1 cellular context compared by ENCODE assay signal in the genomic region with DNA sequence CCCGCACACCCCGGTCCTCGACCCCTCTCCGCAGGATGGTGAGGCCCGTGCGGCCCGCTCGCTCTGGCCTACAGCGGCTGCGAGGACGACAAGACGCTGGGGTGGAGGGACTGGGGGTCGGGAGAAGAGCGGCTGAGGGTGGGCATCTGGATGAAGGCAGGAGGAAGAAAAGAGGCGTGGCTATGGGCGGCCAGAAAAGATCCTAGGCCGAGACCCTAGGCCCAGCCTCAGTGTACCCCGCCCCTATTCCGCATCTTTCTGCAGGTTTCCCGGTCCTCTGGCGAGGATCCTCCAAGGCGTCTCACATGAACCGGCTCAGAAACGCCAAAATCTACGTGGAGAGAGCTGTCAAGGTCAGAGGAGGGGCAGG.
TF ChIP-seq lines count a peak whose summit lies in the region.

No MANE protein-coding gene starts in this region.

TF ChIP-seq in SK-N-SH, 30 proteins besides CTCF, POLR2A, EP300 and RAD21 (continued from another document):
- TF ChIP-seq, protein P1, sequence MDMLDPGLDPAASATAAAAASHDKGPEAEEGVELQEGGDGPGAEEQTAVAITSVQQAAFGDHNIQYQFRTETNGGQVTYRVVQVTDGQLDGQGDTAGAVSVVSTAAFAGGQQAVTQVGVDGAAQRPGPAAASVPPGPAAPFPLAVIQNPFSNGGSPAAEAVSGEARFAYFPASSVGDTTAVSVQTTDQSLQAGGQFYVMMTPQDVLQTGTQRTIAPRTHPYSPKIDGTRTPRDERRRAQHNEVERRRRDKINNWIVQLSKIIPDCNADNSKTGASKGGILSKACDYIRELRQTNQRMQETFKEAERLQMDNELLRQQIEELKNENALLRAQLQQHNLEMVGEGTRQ (IDR thresholded peaks at IDR 0.05; ENCODE audit: borderline replicate concordance, low read depth, low read length) = no peak
- TF ChIP-seq MEF2A (IDR thresholded peaks at IDR 0.05; ENCODE audit: borderline replicate concordance, low read depth) (no peak), FOXJ3 (CRISPR knock-in tag; IDR thresholded peaks at IDR 0.05) (no peak), RXRA (IDR thresholded peaks at IDR 0.05; ENCODE audit: borderline replicate concordance, low read depth) (no peak), TEAD4 (IDR thresholded peaks at IDR 0.05; ENCODE audit: borderline replicate concordance, insufficient read depth) (no peak)
- TF ChIP-seq, protein P2, sequence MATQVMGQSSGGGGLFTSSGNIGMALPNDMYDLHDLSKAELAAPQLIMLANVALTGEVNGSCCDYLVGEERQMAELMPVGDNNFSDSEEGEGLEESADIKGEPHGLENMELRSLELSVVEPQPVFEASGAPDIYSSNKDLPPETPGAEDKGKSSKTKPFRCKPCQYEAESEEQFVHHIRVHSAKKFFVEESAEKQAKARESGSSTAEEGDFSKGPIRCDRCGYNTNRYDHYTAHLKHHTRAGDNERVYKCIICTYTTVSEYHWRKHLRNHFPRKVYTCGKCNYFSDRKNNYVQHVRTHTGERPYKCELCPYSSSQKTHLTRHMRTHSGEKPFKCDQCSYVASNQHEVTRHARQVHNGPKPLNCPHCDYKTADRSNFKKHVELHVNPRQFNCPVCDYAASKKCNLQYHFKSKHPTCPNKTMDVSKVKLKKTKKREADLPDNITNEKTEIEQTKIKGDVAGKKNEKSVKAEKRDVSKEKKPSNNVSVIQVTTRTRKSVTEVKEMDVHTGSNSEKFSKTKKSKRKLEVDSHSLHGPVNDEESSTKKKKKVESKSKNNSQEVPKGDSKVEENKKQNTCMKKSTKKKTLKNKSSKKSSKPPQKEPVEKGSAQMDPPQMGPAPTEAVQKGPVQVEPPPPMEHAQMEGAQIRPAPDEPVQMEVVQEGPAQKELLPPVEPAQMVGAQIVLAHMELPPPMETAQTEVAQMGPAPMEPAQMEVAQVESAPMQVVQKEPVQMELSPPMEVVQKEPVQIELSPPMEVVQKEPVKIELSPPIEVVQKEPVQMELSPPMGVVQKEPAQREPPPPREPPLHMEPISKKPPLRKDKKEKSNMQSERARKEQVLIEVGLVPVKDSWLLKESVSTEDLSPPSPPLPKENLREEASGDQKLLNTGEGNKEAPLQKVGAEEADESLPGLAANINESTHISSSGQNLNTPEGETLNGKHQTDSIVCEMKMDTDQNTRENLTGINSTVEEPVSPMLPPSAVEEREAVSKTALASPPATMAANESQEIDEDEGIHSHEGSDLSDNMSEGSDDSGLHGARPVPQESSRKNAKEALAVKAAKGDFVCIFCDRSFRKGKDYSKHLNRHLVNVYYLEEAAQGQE (IDR thresholded peaks at IDR 0.05; ENCODE audit: low read depth, low read length) = no peak
TF ChIP-seq in SK-N-SH: peak in this region for 0.
